Comparison of ENCODE assay signal across 12 cellular contexts in the genomic region with DNA sequence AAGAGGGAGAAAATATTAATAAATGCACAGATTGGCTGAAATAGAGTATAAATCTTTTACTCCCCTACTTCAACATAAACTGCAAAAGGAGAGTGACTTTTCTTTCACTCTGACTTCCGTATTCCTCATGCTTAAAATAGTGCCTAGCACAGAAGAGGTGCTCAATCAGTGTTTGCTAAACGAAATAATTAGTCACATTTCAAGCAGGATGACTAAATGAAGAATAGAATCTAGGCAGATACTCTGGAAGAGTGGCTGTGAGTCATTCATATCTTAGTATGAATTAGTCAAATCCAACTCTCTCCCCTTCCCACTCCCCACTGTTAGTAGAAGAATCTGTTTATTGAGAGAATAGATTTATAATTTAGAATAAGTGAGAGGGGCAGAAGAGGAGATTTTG. TPM values are rescaled to one million over a fixed set of nuclear protein-coding genes. Genes with fewer than 3 reads are reported as not detected.
DNase-seq lines count a peak whose midpoint lies in the region; ATAC-seq and TF ChIP-seq lines count a peak whose summit lies in the region.
"Had no signal": no experiment of that assay in that cellular context is flagged by ENCODE, and none has a peak within 500 bp of the region (broad histone marks: within the 10 kb centered on the region; RNA-seq: fewer than 3 reads in every experiment).

No MANE protein-coding gene starts in this region.

- peak in 1 of 2 experiments; percentile 46; a peak in 1 of 4 replicates for TF ChIP-seq EP300 in SK-N-SH (IDR thresholded peaks at IDR 0.05; ENCODE audit: borderline replicate concordance in 1 of 2, low read depth in 1 of 2, low read length in 1 of 2)

- peak overlapping the region; percentile 32; the same call in 1 of the 2 replicates for H3K9ac ChIP-seq in SK-N-SH

- DNase-seq in ACHN (peak; percentile 32), SK-N-SH (no peak), fibroblast of pulmonary artery (ENCODE audit: low read depth) (peak; percentile 53), NCI-H526 (lab: John Stamatoyannopoulos, UW) (no peak), Calu3 (no peak), NCI-H1105 (lab: John Stamatoyannopoulos, UW) (no peak), posterior vena cava (ENCODE audit: low spot score) (no peak)
- DNase-seq: DND-41; gastrocnemius medialis; stimulated activated naive CD4-positive, alpha-beta T cell treated with Interleukin-2 at 50 U/mL for 16 hours had no signal

- H3K9me3 ChIP-seq in SK-N-SH, result no peaks in the 10 kb centered on the region
- H3K9me3 ChIP-seq: gastrocnemius medialis had no signal

- TF ChIP-seq CTCF in SK-N-SH (IDR thresholded peaks at IDR 0.05) (no peak), fibroblast of pulmonary artery (IDR thresholded peaks at IDR 0.05; ENCODE audit: low read length, missing control alignments) (no peak), Calu3 (IDR thresholded peaks at IDR 0.05; ENCODE audit: unreplicated experiment) (no peak)

- POLR2A ChIA-PET in SK-N-SH (lab: Yijun Ruan, JAX), result no interaction called here

- WGBS in SK-N-SH (ENCODE audit: low lambda C conversion rate), result 6% methylated on average over 2 of the region's 2 CpGs

- H3K36me3 Mint-ChIP-seq in Calu3 (ENCODE audit: insufficient read depth, unreplicated experiment), result peaks cover 5% of the 10 kb centered on the region

- TF ChIP-seq RAD21 in SK-N-SH (IDR thresholded peaks at IDR 0.05; ENCODE audit: low read length), result no peak

- H2AFZ ChIP-seq in SK-N-SH (ENCODE audit: low read depth), result peak overlapping the region; percentile 1; the same call in 1 of the 2 replicates

- H3K9me2 ChIP-seq in SK-N-SH, result no peaks in the 10 kb centered on the region

- H3K27ac ChIP-seq in SK-N-SH (ENCODE audit: low read depth in 2 of 2, low read length in 1 of 2), result peak overlapping the region; percentile 11 to 75; a peak in 3 of 4 replicates
- H3K27ac ChIP-seq: gastrocnemius medialis had no signal

- peaks cover 10% of the 10 kb centered on the region for H3K4me1 Mint-ChIP-seq in Calu3 (ENCODE audit: low read depth, unreplicated experiment)

- H3K27ac Mint-ChIP-seq in Calu3 (ENCODE audit: unreplicated experiment), result no peak overlapping the region

- H3K4me3 ChIP-seq in SK-N-SH (ENCODE audit: low read depth in 2 of 2, low read length in 1 of 2) (peak overlapping the region in 1 of 2 experiments; percentile 27; a peak in 2 of 4 replicates), fibroblast of pulmonary artery (replicated peaks; ENCODE audit: low read depth, low read length) (no peak overlapping the region)
- H3K4me3 ChIP-seq: gastrocnemius medialis had no signal

- peaks cover 99% of the 10 kb centered on the region for H3K79me2 ChIP-seq in SK-N-SH (ENCODE audit: insufficient read depth)

- H3K4me3 Mint-ChIP-seq in Calu3 (ENCODE audit: low read depth, unreplicated experiment), result no peak overlapping the region

- H3K4me2 ChIP-seq in SK-N-SH, result peak overlapping the region; percentile 40

- no TSS peak for BruUV-seq in Calu3 (replicated peaks; lab: Mats Ljungman, UMichigan)

- CTCF ChIA-PET in SK-N-SH (lab: Yijun Ruan, JAX), result no interaction called here
- CTCF ChIA-PET in Calu3 (lab: Charles Lee), result no interaction called here

- H3K27me3 ChIP-seq in SK-N-SH (ENCODE audit: insufficient read depth), result no peaks in the 10 kb centered on the region
- H3K27me3 ChIP-seq: gastrocnemius medialis had no signal

- peaks cover 26 to 43% of the 10 kb centered on the region in 2 experiments for H3K36me3 ChIP-seq in SK-N-SH (replicated peaks in 1 of 2; ENCODE audit: control insufficient read depth in 1 of 2, insufficient read depth in 2 of 2, low read length in 1 of 2)
- H3K36me3 ChIP-seq: gastrocnemius medialis had no signal

- no peaks in the 10 kb centered on the region for H4K20me1 ChIP-seq in SK-N-SH (ENCODE audit: insufficient read depth)

- H3K9me3 Mint-ChIP-seq in Calu3 (ENCODE audit: low read depth, unreplicated experiment), result no peaks in the 10 kb centered on the region

- H3K4me1 ChIP-seq in SK-N-SH (ENCODE audit: control insufficient read depth in 1 of 2, insufficient read depth in 2 of 2, low read depth in 1 of 2, low read length in 1 of 2), result peaks cover 6% of the 10 kb centered on the region in 2 experiments

- in situ Hi-C loops in ACHN (cut with HindIII; ENCODE audit: low pct_ligation_motif_present, low pct_unique_long_range_greater_than_20kb, low sequenced_read_pairs), result no loop called here

- no peaks in the 10 kb centered on the region for H3K27me3 Mint-ChIP-seq in Calu3 (ENCODE audit: unreplicated experiment)

- ATAC-seq in GM18502 (IDR thresholded peaks at IDR 0.05; ENCODE audit: poor library complexity, unreplicated experiment), result peak; percentile 34

- H3F3A ChIP-seq in SK-N-SH (replicated peaks; ENCODE audit: insufficient read depth), result peaks cover 30% of the 10 kb centered on the region

- intact Hi-C loops in Calu3 (cut with micrococcal nuclease; ENCODE audit: unreplicated experiment), result no loop called here
- intact Hi-C loops in posterior vena cava (cut with DNase I), result no loop called here

TF ChIP-seq in SK-N-SH, 30 proteins besides CTCF, POLR2A, EP300 and RAD21:
- TF ChIP-seq FOSL2 (IDR thresholded peaks at IDR 0.05; ENCODE audit: borderline replicate concordance, low read depth), result peak; percentile 81
- TF ChIP-seq ZBTB33 (IDR thresholded peaks at IDR 0.05; ENCODE audit: borderline replicate concordance, low read depth), result no peak
- TF ChIP-seq NRF1 (IDR thresholded peaks at IDR 0.05; ENCODE audit: low read depth, low read length), result no peak
- no peak for TF ChIP-seq RFX5 (IDR thresholded peaks at IDR 0.05; ENCODE audit: low read length)
- no peak for TF ChIP-seq CHD2 (IDR thresholded peaks at IDR 0.05; ENCODE audit: low read length, partially characterized antibody)
- TF ChIP-seq USF1 (IDR thresholded peaks at IDR 0.05; ENCODE audit: borderline replicate concordance, low read depth), result no peak
- TF ChIP-seq ELF1 (IDR thresholded peaks at IDR 0.05), result peak; percentile 58; the same call in 1 of the 2 replicates
- TF ChIP-seq, protein P1, sequence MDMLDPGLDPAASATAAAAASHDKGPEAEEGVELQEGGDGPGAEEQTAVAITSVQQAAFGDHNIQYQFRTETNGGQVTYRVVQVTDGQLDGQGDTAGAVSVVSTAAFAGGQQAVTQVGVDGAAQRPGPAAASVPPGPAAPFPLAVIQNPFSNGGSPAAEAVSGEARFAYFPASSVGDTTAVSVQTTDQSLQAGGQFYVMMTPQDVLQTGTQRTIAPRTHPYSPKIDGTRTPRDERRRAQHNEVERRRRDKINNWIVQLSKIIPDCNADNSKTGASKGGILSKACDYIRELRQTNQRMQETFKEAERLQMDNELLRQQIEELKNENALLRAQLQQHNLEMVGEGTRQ (IDR thresholded peaks at IDR 0.05; ENCODE audit: borderline replicate concordance, low read depth, low read length), result no peak
- TF ChIP-seq, protein P2, sequence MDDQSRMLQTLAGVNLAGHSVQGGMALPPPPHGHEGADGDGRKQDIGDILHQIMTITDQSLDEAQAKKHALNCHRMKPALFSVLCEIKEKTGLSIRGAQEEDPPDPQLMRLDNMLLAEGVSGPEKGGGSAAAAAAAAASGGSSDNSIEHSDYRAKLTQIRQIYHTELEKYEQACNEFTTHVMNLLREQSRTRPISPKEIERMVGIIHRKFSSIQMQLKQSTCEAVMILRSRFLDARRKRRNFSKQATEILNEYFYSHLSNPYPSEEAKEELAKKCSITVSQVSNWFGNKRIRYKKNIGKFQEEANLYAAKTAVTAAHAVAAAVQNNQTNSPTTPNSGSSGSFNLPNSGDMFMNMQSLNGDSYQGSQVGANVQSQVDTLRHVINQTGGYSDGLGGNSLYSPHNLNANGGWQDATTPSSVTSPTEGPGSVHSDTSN (IDR thresholded peaks at IDR 0.05), result peak; percentile 71
- peak; percentile 57 for TF ChIP-seq JUND (IDR thresholded peaks at IDR 0.05)
- peak; percentile 57; the same call in 1 of the 2 replicates for TF ChIP-seq MEF2A (IDR thresholded peaks at IDR 0.05; ENCODE audit: borderline replicate concordance, low read depth)

RNA-seq across cellular contexts. Expression of gene CD274, which starts 4.8 kb away (rescaled TPM):
- polyA plus RNA-seq in SK-N-SH (2012; rRNA removed), result 25.8 and 30.9 TPM in 2 replicates
- 28.2 and 30.3 TPM in 2 replicates for polyA plus RNA-seq in SK-N-SH (2012; cell fraction: cytosol; rRNA removed)
- 24.6 and 47.3 TPM in 2 replicates for polyA plus RNA-seq in SK-N-SH (2012; cell fraction: nucleus; rRNA removed)
- total RNA-seq in Calu3 (2022) (1.9 and 3.6 TPM in 2 replicates), posterior vena cava (1 to 10 TPM; 3.1 to 3.5 TPM)

RNA-seq across cellular contexts. Expression of gene PLGRKT, which starts 17.5 kb away (rescaled TPM):
- polyA plus RNA-seq in SK-N-SH (2012; rRNA removed), result 11.4 and 13.1 TPM in 2 replicates
- polyA plus RNA-seq in SK-N-SH (2012; cell fraction: cytosol; rRNA removed), result 19.4 and 23.2 TPM in 2 replicates
- 3.1 and 5.8 TPM in 2 replicates for polyA plus RNA-seq in SK-N-SH (2012; cell fraction: nucleus; rRNA removed)
- 15.1 and 17.4 TPM in 2 replicates for total RNA-seq in Calu3 (2022)
- 10 to 100 TPM; 19.8 to 27.6 TPM for total RNA-seq in posterior vena cava

RNA-seq across cellular contexts. Expression of gene PDCD1LG2, which starts 55.1 kb away (rescaled TPM):
- 11.1 and 19.4 TPM in 2 replicates for polyA plus RNA-seq in SK-N-SH (2012; rRNA removed)
- polyA plus RNA-seq in SK-N-SH (2012; cell fraction: cytosol; rRNA removed), result 12.8 and 15.3 TPM in 2 replicates
- 8.5 and 17.6 TPM in 2 replicates for polyA plus RNA-seq in SK-N-SH (2012; cell fraction: nucleus; rRNA removed)
- not detected in 2 replicates for total RNA-seq in Calu3 (2022)
- total RNA-seq in posterior vena cava, result 1 to 10 TPM; 4.2 to 5.4 TPM
- total RNA-seq: OCI-LY7 had no signal

Comparison
In these comparisons a context has a peak if more than half of its experiments do, and no peak if none do; other contexts are left out.
1. DNase-seq: peak in ACHN (single experiment) and fibroblast of pulmonary artery (single experiment); none in SK-N-SH (single experiment), NCI-H526 (0 of 2), Calu3 (single experiment), NCI-H1105 (single experiment) and posterior vena cava (single experiment).